ENCODE assay signal across 8 cellular contexts in the genomic region with DNA sequence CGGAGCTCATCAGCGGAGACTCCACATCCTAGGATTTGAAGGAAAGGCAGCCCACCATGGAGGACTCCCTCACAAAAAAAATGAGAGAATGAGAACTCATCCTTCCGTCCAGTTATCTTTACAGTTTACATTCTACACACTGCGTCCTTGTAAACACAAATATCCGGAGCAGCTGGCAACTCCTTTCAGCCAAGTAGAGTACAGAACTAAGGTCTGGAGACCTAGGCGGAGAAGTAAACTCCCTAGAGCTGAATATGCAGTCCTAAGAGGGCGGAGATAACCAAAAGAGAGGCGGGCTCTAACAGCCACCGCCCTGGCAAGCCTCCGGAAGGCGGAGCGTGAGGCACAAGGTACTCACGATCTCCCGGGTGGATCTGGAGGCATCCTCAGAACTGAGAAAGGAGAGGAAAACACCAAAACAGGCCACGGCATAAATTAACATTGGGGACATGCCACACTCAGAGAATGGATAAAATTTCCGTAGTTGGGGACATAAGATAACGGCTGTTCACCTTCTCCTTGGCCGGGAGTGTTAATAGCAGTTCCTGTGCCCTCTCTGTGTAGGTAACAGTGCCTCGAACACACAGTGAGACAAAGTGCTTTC. TPM values are rescaled to one million over a fixed set of nuclear protein-coding genes. Genes with fewer than 3 reads are reported as not detected.
DNase-seq lines count a peak whose midpoint lies in the region; ATAC-seq and TF ChIP-seq lines count a peak whose summit lies in the region.

No MANE protein-coding gene starts in this region.

- H3K27ac Mint-ChIP-seq in CD14-positive monocyte: peak overlapping the region; percentile 94 to 99 (median 97)

- DNase-seq in CD14-positive monocyte (ENCODE audit: low spot score): peak; percentile 72
- DNase-seq in OCI-LY7 (ENCODE audit: low spot score): peak; percentile 89
- DNase-seq in activated T-cell treated with anti-CD3 and anti-CD28 coated beads for 24 hours (ENCODE audit: low read depth): peak; percentile 73
- DNase-seq in epithelial cell of esophagus (ENCODE audit: low read depth): peak; percentile 89
- peak; percentile 88 for DNase-seq in mucosa of gallbladder (ENCODE audit: low spot score)
- DNase-seq in stimulated activated CD8-positive, alpha-beta memory T cell treated with anti-CD3 and anti-CD28 coated beads, Interleukin-4, amount 100 ng/mL, for 4 hours (ENCODE audit: low read depth in 2 of 2, low spot score in 1 of 2): peak; percentile 40 to 48

- peak overlapping the region; percentile 88 for H3K4me2 ChIP-seq in OCI-LY7 (ENCODE audit: low read length)

- H3K9me3 ChIP-seq in HUES48 (ENCODE audit: control insufficient read depth, insufficient read depth, low read length) (no peaks in the 10 kb centered on the region), OCI-LY7 (ENCODE audit: low read length) (no peaks in the 10 kb centered on the region)

- H3K27ac ChIP-seq in HUES48 (ENCODE audit: low read depth, low read length): peak overlapping the region; percentile 99
- H3K27ac ChIP-seq in OCI-LY7 (ENCODE audit: low read depth, low read length, poor library complexity, severe bottlenecking): peak overlapping the region; percentile 96

- H3K4me1 ChIP-seq in HUES48 (ENCODE audit: control insufficient read depth, insufficient read depth, low read length): peaks cover 10% of the 10 kb centered on the region
- peaks cover 29% of the 10 kb centered on the region for H3K4me1 ChIP-seq in OCI-LY7 (ENCODE audit: insufficient read depth, low read length, poor library complexity, severe bottlenecking)

- TF ChIP-seq CTCF in CD14-positive monocyte (IDR thresholded peaks at IDR 0.05): no peak
- no peak for TF ChIP-seq CTCF in OCI-LY7 (conservative IDR thresholded peaks at IDR 0.05; ENCODE audit: low read length)
- TF ChIP-seq CTCF in epithelial cell of esophagus (IDR thresholded peaks at IDR 0.05; ENCODE audit: insufficient read depth, low read depth, low read length, missing control alignments): no peak

- no peak for ATAC-seq in HG03571 (IDR thresholded peaks at IDR 0.05; ENCODE audit: unreplicated experiment)

- peaks cover 0 to 2% (median 0%) of the 10 kb centered on the region in 3 donors for H3K27me3 Mint-ChIP-seq in CD14-positive monocyte (ENCODE audit: low read depth in 3 of 3)

- no peaks in the 10 kb centered on the region for H3K27me3 ChIP-seq in HUES48 (ENCODE audit: control insufficient read depth, insufficient read depth, low read length)

- POLR2A ChIA-PET in OCI-LY7 (lab: Charles Lee): interaction anchor here (0.5 to 4.7 kb wide), 17 partner anchors 11 to 884 kb away, joined by 3 to 29 read pairs (median 5); partner anchors contain the start of genes IMP3, ISL2, MAN2C1 and PTPN9

- TSS peak; percentile 91 for BruUV-seq in OCI-LY7 (replicated peaks; lab: Mats Ljungman, UMichigan)

- H3K9me3 Mint-ChIP-seq in CD14-positive monocyte: no peaks in the 10 kb centered on the region

- no peaks in the 10 kb centered on the region for H3K36me3 Mint-ChIP-seq in CD14-positive monocyte

- peaks cover 22% of the 10 kb centered on the region for H4K20me1 ChIP-seq in OCI-LY7 (ENCODE audit: insufficient read depth, low read length)

- H2AFZ ChIP-seq in OCI-LY7 (ENCODE audit: low read length): no peak overlapping the region

- peak overlapping the region; percentile 82 for H3K4me3 ChIP-seq in HUES48 (ENCODE audit: low read depth, low read length)
- H3K4me3 ChIP-seq in OCI-LY7 (ENCODE audit: low read depth, low read length, poor library complexity, severe bottlenecking): peak overlapping the region; percentile 87
- peak overlapping the region; percentile 70 for H3K4me3 ChIP-seq in epithelial cell of esophagus (ENCODE audit: low read length)

- peaks cover 35% of the 10 kb centered on the region for H3K79me2 ChIP-seq in OCI-LY7 (ENCODE audit: insufficient read depth, low read depth, low read length)

- H3K36me3 ChIP-seq in HUES48 (ENCODE audit: control insufficient read depth, insufficient read depth, low read length): peaks cover 4% of the 10 kb centered on the region; the same call in 1 of the 2 replicates
- H3K36me3 ChIP-seq in OCI-LY7 (ENCODE audit: insufficient read depth, low read length): peaks cover 9% of the 10 kb centered on the region

- H3K4me3 Mint-ChIP-seq in CD14-positive monocyte: peak overlapping the region; percentile 86 to 92

- intact Hi-C loops in CD14-positive monocyte (cut with micrococcal nuclease) (loop anchor here (5.0 to 10.0 kb wide), 6 partner anchors 85 to 908 kb away; partner anchors contain the start of genes ARID3B (in 1 of the 2), COX5A (in 1 of the 2), IMP3 (in 1 of the 2) and MAN2C1 (in 1 of the 2)), OCI-LY7 (cut with micrococcal nuclease; ENCODE audit: unreplicated experiment) (loop anchor here (2.0 to 5.0 kb wide), 3 partner anchors 188 to 665 kb away; partner anchors contain the start of genes C15orf39 and IMP3)

- peaks cover 50% of the 10 kb centered on the region for H3K4me1 Mint-ChIP-seq in CD14-positive monocyte

- peak overlapping the region; percentile 86 for H3K9ac ChIP-seq in HUES48 (ENCODE audit: low read depth, low read length)

- H3K9me2 ChIP-seq in OCI-LY7 (ENCODE audit: insufficient read depth, low read length): no peaks in the 10 kb centered on the region

- CTCF ChIA-PET in OCI-LY7 (lab: Charles Lee; ENCODE audit: unreplicated experiment): interaction anchor here (1.5 kb wide), 1 partner anchor 85 kb away, joined by 6 read pairs; the partner anchor contains the start of gene MAN2C1

RNA-seq across cellular contexts. Expression of gene SIN3A, which starts 1.0 kb away (rescaled TPM):
- 1 to 10 TPM; 2.3 to 7.9 TPM for polyA plus RNA-seq in CD14-positive monocyte
- 38.4 and 44.2 TPM in 2 replicates for total RNA-seq in OCI-LY7 (2014; rRNA removed; shearing (Covaris generic))
- total RNA-seq in OCI-LY7 (2022) (103 and 112 TPM in 2 replicates), mucosa of gallbladder (65.5 TPM)
